28 cellular contexts compared by ENCODE assay signal in the genomic region with DNA sequence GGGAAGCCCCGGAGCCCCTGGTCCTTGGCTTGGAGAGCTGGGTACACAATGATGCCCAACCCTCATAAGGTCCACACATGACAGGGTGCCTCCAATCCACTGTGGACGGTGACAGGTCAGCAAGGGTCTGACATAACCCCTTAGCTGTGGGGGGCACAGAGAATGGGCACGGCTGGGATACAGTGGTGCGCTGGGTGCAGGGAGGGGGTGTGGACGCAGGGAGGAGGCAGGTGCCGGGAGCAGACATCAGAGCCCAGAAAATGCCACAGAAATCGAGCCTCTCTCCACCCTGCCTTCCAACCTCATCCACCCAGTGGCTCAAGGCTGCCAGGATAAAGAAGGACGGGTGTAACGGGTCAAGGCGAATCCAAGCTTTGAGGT.
DNase-seq lines count a peak whose midpoint lies in the region; ATAC-seq and TF ChIP-seq lines count a peak whose summit lies in the region.
"Had no signal": no experiment of that assay in that cellular context is flagged by ENCODE, and none has a peak within 500 bp of the region (broad histone marks: within the 10 kb centered on the region; RNA-seq: fewer than 3 reads in every experiment).

No MANE protein-coding gene starts in this region.

- H3K36me3 ChIP-seq in mammary epithelial cell (ENCODE audit: insufficient read depth, low read length) = no peaks in the 10 kb centered on the region
- no peaks in the 10 kb centered on the region for H3K36me3 ChIP-seq in PC-9 (ENCODE audit: low read depth)
- no peaks in the 10 kb centered on the region for H3K36me3 ChIP-seq in duodenal mucosa (ENCODE audit: control insufficient read depth in 1 of 2, insufficient read depth in 2 of 2, low read length in 2 of 2)
- no peaks in the 10 kb centered on the region for H3K36me3 ChIP-seq in trophoblast cell (ENCODE audit: control insufficient read depth in 1 of 2, insufficient read depth in 2 of 2, low read length in 2 of 2)
- H3K36me3 ChIP-seq: left lung, sigmoid colon, upper lobe of left lung had no signal

- BruUV-seq in MCF 10A (replicated peaks; lab: Mats Ljungman, UMichigan) (no TSS peak), mammary epithelial cell (replicated peaks; lab: Mats Ljungman, UMichigan) (no TSS peak), PC-9 (replicated peaks; lab: Mats Ljungman, UMichigan) (no TSS peak)

- no peak overlapping the region for H4K8ac ChIP-seq in trophoblast cell (ENCODE audit: low read depth, low read length)

- dilution Hi-C loops in mammary epithelial cell (cut with HindIII; ENCODE audit: low sequenced_read_pairs) = loop anchor here (5.0 to 10.0 kb wide), 4 partner anchors 35 to 90 kb away; no protein-coding TSS in a partner anchor

- H3K9me2 ChIP-seq in PC-9 (ENCODE audit: insufficient read depth) = no peaks in the 10 kb centered on the region

- DNase-seq in MCF 10A (ENCODE audit: unreplicated experiment) (no peak), mammary epithelial cell (no peak), PC-9 (no peak), trophoblast cell (no peak), NCI-H774 (lab: John Stamatoyannopoulos, UW) (no peak)
- DNase-seq in effector CD4-positive, alpha-beta T cell = no peak
- DNase-seq: activated CD4-positive, alpha-beta T cell treated with anti-CD3 and anti-CD28 coated beads, Interleukin-2, amount 10 ng/mL, durations not matched to agents 24 days and 14 days; activated effector memory CD4-positive, alpha-beta T cell treated with Interleukin-2 at 50 U/mL for 16 hours; activated T-cell treated with anti-CD3 and anti-CD28 coated beads, Interleukin-2, amount 50 U/mL, for 1 hour; CD4-positive, alpha-beta memory T cell; erythroblast; GM23248; midbrain; naive thymus-derived CD4-positive, alpha-beta T cell; NCI-H524 treated with DMSO at 0.1 percent for 48 hours; sigmoid colon; stimulated activated CD4-positive, alpha-beta T cell treated with anti-CD3 and anti-CD28 coated beads, Interleukin-12 subunit alpha, Interleukin-12 subunit beta, amount 100 ng/mL, for 4 hours; stimulated activated CD4-positive, alpha-beta T cell treated with anti-CD3 and anti-CD28 coated beads, Interleukin-2, amount 100 ng/mL, for 48 hours; upper lobe of left lung had no signal

- no peak overlapping the region for H2BK5ac ChIP-seq in trophoblast cell (ENCODE audit: low read depth, low read length, poor library complexity)

- H3K27me3 Mint-ChIP-seq in MCF 10A (ENCODE audit: insufficient read depth, unreplicated experiment) = no peaks in the 10 kb centered on the region
- H3K27me3 Mint-ChIP-seq: activated CD4-positive, alpha-beta T cell treated with anti-CD3 and anti-CD28 coated beads, Interleukin-2, amount 10 ng/mL, durations not matched to agents 24 days and 14 days; CD4-positive, alpha-beta memory T cell; naive thymus-derived CD4-positive, alpha-beta T cell had no signal

- H3K4me1 ChIP-seq in mammary epithelial cell (ENCODE audit: insufficient read depth, low read length) (peaks cover 37% of the 10 kb centered on the region), PC-9 (replicated peaks; ENCODE audit: insufficient read depth) (peaks cover 72% of the 10 kb centered on the region), duodenal mucosa (ENCODE audit: control insufficient read depth in 1 of 2, insufficient read depth in 2 of 2, low read length in 2 of 2) (peaks cover 33 to 35% of the 10 kb centered on the region in 2 donors), trophoblast cell (ENCODE audit: control insufficient read depth in 1 of 2, insufficient read depth in 2 of 2, low read length in 2 of 2) (peaks cover 13 to 25% of the 10 kb centered on the region in 2 experiments)

- H4K20me1 ChIP-seq in mammary epithelial cell (ENCODE audit: insufficient read depth, low read length) (no peaks in the 10 kb centered on the region), PC-9 (ENCODE audit: insufficient read depth) (no peaks in the 10 kb centered on the region)

- H4K12ac ChIP-seq in trophoblast cell (ENCODE audit: low read depth, low read length) = no peak overlapping the region

- H3K9me3 ChIP-seq in mammary epithelial cell (replicated peaks; ENCODE audit: insufficient read depth, low read length) = no peaks in the 10 kb centered on the region
- no peaks in the 10 kb centered on the region for H3K9me3 ChIP-seq in PC-9 (ENCODE audit: insufficient read depth, low read depth)
- H3K9me3 ChIP-seq in duodenal mucosa (ENCODE audit: control insufficient read depth in 1 of 2, low read length in 2 of 2) = no peaks in the 10 kb centered on the region
- H3K9me3 ChIP-seq in trophoblast cell (ENCODE audit: insufficient read depth, low read depth, low read length) = peaks cover 6% of the 10 kb centered on the region
- H3K9me3 ChIP-seq: left lung, sigmoid colon, SJSA1, upper lobe of left lung had no signal

- no peaks in the 10 kb centered on the region for H3K36me3 Mint-ChIP-seq in MCF 10A (ENCODE audit: insufficient read depth, unreplicated experiment)
- H3K36me3 Mint-ChIP-seq: activated naive CD4-positive, alpha-beta T cell treated with anti-CD3 and anti-CD28 coated beads, Interleukin-2, amount 50 U/mL, for 72 hours; WTC11 had no signal

- H2AK5ac ChIP-seq in trophoblast cell (ENCODE audit: low read length) = peak overlapping the region; percentile 27

- in situ Hi-C loops in mammary epithelial cell (cut with MboI; ENCODE audit: low sequenced_read_pairs in 2 of 2) = no loop called here

- peaks cover 34% of the 10 kb centered on the region for H3K4me1 Mint-ChIP-seq in MCF 10A (ENCODE audit: insufficient read depth, unreplicated experiment)
- H3K4me1 Mint-ChIP-seq: activated CD4-positive, alpha-beta T cell treated with anti-CD3 and anti-CD28 coated beads, Interleukin-2, amount 10 ng/mL, durations not matched to agents 24 days and 14 days had no signal

- peaks cover 14% of the 10 kb centered on the region for H3K79me1 ChIP-seq in trophoblast cell (ENCODE audit: low read length)

- intact Hi-C loops in MCF 10A (cut with micrococcal nuclease) = loop anchor here (2.0 kb wide), 1 partner anchor 67 kb away; no protein-coding TSS in a partner anchor
- intact Hi-C loops in mammary epithelial cell (cut with micrococcal nuclease) = loop anchor here (2.0 kb wide), 4 partner anchors 47 to 127 kb away; no protein-coding TSS in a partner anchor
- intact Hi-C loops in PC-9 (cut with micrococcal nuclease; ENCODE audit: unreplicated experiment) = no loop called here

- 98% methylated on average over 10 of the region's 10 CpGs for WGBS in mammary epithelial cell (ENCODE audit: low coverage, missing lambda C conversion rate)
- WGBS in trophoblast cell (ENCODE audit: extremely low coverage, insufficient coverage, insufficient read length) = no CpG with 5 or more reads among the region's 10 CpGs

- no peak overlapping the region for H2BK120ac ChIP-seq in trophoblast cell (ENCODE audit: insufficient read depth, low read length, poor library complexity)

- H2BK12ac ChIP-seq in trophoblast cell (ENCODE audit: low read length) = peak overlapping the region; percentile 8

- H3K9me3 Mint-ChIP-seq in MCF 10A (ENCODE audit: unreplicated experiment) = no peaks in the 10 kb centered on the region
- H3K9me3 Mint-ChIP-seq: activated CD4-positive, alpha-beta T cell treated with anti-CD3 and anti-CD28 coated beads, Interleukin-2, amount 10 ng/mL, durations not matched to agents 24 days and 14 days; activated naive CD4-positive, alpha-beta T cell treated with anti-CD3 and anti-CD28 coated beads, Interleukin-2, amount 50 U/mL, for 72 hours; naive thymus-derived CD4-positive, alpha-beta T cell had no signal

- CTCF ChIA-PET in MCF 10A (lab: Yijun Ruan, JAX) = interaction anchor here (0.5 to 1.8 kb wide), 14 partner anchors 9 to 97 kb away, joined by 3 to 9 read pairs (median 4); no protein-coding TSS in a partner anchor
- CTCF ChIA-PET in mammary epithelial cell (lab: Charles Lee; ENCODE audit: low non-redundant PET) = interaction anchor here (0.5 to 0.6 kb wide), 2 partner anchors 16 to 66 kb away, joined by 3 read pairs; no protein-coding TSS in a partner anchor
- CTCF ChIA-PET in PC-9 (lab: Charles Lee) = interaction anchor here (0.6 to 0.9 kb wide), 4 partner anchors 8 to 86 kb away, joined by 3 to 7 read pairs (median 4); no protein-coding TSS in a partner anchor

- ATAC-seq in GM18517 (IDR thresholded peaks at IDR 0.05; ENCODE audit: unreplicated experiment) = no peak
- ATAC-seq: activated naive CD4-positive, alpha-beta T cell treated with anti-CD3 and anti-CD28 coated beads, Interleukin-2, amount 50 U/mL, for 72 hours; K562; left lung; naive thymus-derived CD4-positive, alpha-beta T cell had no signal

- H3K23ac ChIP-seq in trophoblast cell (ENCODE audit: low read length) = no peak overlapping the region

- peaks cover 50% of the 10 kb centered on the region for H3F3A ChIP-seq in PC-9 (ENCODE audit: insufficient read depth, low read depth)

- no peak overlapping the region for H3K4me3 Mint-ChIP-seq in MCF 10A (ENCODE audit: unreplicated experiment)
- H3K4me3 Mint-ChIP-seq: activated CD4-positive, alpha-beta T cell treated with anti-CD3 and anti-CD28 coated beads, Interleukin-2, amount 10 ng/mL, durations not matched to agents 24 days and 14 days; CD4-positive, alpha-beta memory T cell; naive thymus-derived CD4-positive, alpha-beta T cell; WTC11 had no signal

- POLR2A ChIA-PET in MCF 10A (lab: Yijun Ruan, JAX) = interaction anchor here (0.6 to 4.5 kb wide), 10 partner anchors 9 to 206 kb away, joined by 3 to 49 read pairs (median 3); no protein-coding TSS in a partner anchor
- POLR2A ChIA-PET in PC-9 (lab: Charles Lee; ENCODE audit: unreplicated experiment) = interaction anchor here (0.6 to 0.7 kb wide), 3 partner anchors 8 to 399 kb away, joined by 4 to 5 read pairs (median 4); no protein-coding TSS in a partner anchor

- H3K9ac ChIP-seq in mammary epithelial cell (ENCODE audit: insufficient read depth, low read length) (no peak overlapping the region), duodenal mucosa (ENCODE audit: low read depth in 1 of 2, low read length in 2 of 2) (peak overlapping the region; percentile 26 to 33), trophoblast cell (ENCODE audit: low read length) (no peak overlapping the region)
- H3K9ac ChIP-seq: GM23248 had no signal

- peak overlapping the region; percentile 26 for H3K27ac Mint-ChIP-seq in MCF 10A (ENCODE audit: low read depth, unreplicated experiment)
- H3K27ac Mint-ChIP-seq: activated CD4-positive, alpha-beta T cell treated with anti-CD3 and anti-CD28 coated beads, Interleukin-2, amount 10 ng/mL, durations not matched to agents 24 days and 14 days; CD4-positive, alpha-beta memory T cell; progenitor cell of endocrine pancreas; WTC11 had no signal

- H3K4me3 ChIP-seq in mammary epithelial cell (replicated peaks in 1 of 3; ENCODE audit: insufficient read depth in 1 of 3, low read depth in 2 of 3, low read length in 3 of 3) = no peak overlapping the region
- no peak overlapping the region for H3K4me3 ChIP-seq in PC-9
- no peak overlapping the region for H3K4me3 ChIP-seq in duodenal mucosa (ENCODE audit: low read depth in 1 of 2, low read length in 2 of 2)
- H3K4me3 ChIP-seq in trophoblast cell (ENCODE audit: low read depth, low read length) = peak overlapping the region; percentile 25
- H3K4me3 ChIP-seq: coronary artery, GM23248, K562, left lung, sigmoid colon, SJSA1, upper lobe of left lung had no signal

- no peak overlapping the region for H3K18ac ChIP-seq in trophoblast cell (ENCODE audit: low read length)

- H4K91ac ChIP-seq in trophoblast cell (ENCODE audit: low read depth, low read length) = no peak overlapping the region

- no peak overlapping the region for H3K14ac ChIP-seq in trophoblast cell (ENCODE audit: low read length)

- H3K4ac ChIP-seq in trophoblast cell (ENCODE audit: low read depth, low read length) = no peak overlapping the region

- TF ChIP-seq CTCF in MCF 10A (IDR thresholded peaks at IDR 0.05; ENCODE audit: unreplicated experiment) (no peak), mammary epithelial cell (conservative IDR thresholded peaks at IDR 0.05 in 1 of 2, IDR thresholded peaks at IDR 0.05 in 1 of 2; ENCODE audit: extremely low read depth in 1 of 2, insufficient read depth in 1 of 2, low read depth in 1 of 2, low read length in 2 of 2) (no peak), PC-9 (conservative IDR thresholded peaks at IDR 0.05) (no peak)

- H3K4me2 ChIP-seq in mammary epithelial cell (ENCODE audit: insufficient read depth, low read depth, low read length) = no peak overlapping the region
- H3K4me2 ChIP-seq in PC-9 = peak overlapping the region; percentile 54; the same call in 1 of the 2 replicates
- no peak overlapping the region for H3K4me2 ChIP-seq in trophoblast cell (ENCODE audit: low read length)

- H3K79me2 ChIP-seq in mammary epithelial cell (ENCODE audit: insufficient read depth, low read length) (no peaks in the 10 kb centered on the region), PC-9 (ENCODE audit: low read depth) (no peaks in the 10 kb centered on the region), trophoblast cell (ENCODE audit: control insufficient read depth, insufficient read depth, low read length, poor library complexity) (no peaks in the 10 kb centered on the region)

- no peak overlapping the region for H3K27ac ChIP-seq in mammary epithelial cell (ENCODE audit: insufficient read depth, low read depth, low read length)
- H3K27ac ChIP-seq in PC-9 = no peak overlapping the region
- H3K27ac ChIP-seq in duodenal mucosa (ENCODE audit: low read depth, low read length) = peak overlapping the region; percentile 27
- H3K27ac ChIP-seq in trophoblast cell (ENCODE audit: low read depth, low read length) = no peak overlapping the region
- H3K27ac ChIP-seq: coronary artery, GM23248, left lung, sigmoid colon, upper lobe of left lung had no signal

- H3K27me3 ChIP-seq in mammary epithelial cell (ENCODE audit: insufficient read depth, low read length) (no peaks in the 10 kb centered on the region), PC-9 (ENCODE audit: insufficient read depth, low read depth) (no peaks in the 10 kb centered on the region), duodenal mucosa (ENCODE audit: control insufficient read depth in 1 of 2, insufficient read depth in 2 of 2, low read length in 2 of 2) (no peaks in the 10 kb centered on the region), trophoblast cell (ENCODE audit: insufficient read depth, low read length) (no peaks in the 10 kb centered on the region)
- H3K27me3 ChIP-seq: left lung, sigmoid colon, SJSA1, upper lobe of left lung had no signal

- H2AFZ ChIP-seq in mammary epithelial cell (ENCODE audit: low read depth, low read length) (no peak overlapping the region), PC-9 (no peak overlapping the region), trophoblast cell (ENCODE audit: insufficient read depth, low read length, poor library complexity) (no peak overlapping the region)
- H2AFZ ChIP-seq: GM23248 had no signal

Comparison
In these comparisons a context has a peak if more than half of its experiments do, and no peak if none do; other contexts are left out.
1. H3K9ac ChIP-seq: peak in duodenal mucosa (2 of 2); none in mammary epithelial cell (single experiment) and trophoblast cell (single experiment).